In the genomic region with DNA sequence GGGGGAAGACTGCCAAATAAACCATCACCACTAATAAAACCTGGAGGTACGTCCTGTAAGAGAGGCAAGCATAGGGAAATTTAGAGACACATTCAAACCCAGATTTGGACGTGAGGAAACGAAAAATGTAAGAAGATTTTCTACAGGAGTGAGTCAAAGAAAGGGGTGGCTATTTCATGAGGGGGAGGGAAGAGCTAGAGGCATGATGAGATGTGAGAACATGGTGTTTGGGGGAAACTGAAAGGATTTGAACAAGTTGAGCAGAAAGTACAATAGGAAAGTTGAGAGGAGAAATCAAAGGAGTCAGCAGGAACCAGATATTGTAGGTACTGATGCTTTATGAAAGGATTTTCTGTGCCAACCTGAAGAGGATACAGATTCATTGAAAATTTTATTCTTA, we compare ENCODE assay signal across 30 cellular contexts.
"Had no signal": no experiment of that assay in that cellular context is flagged by ENCODE, and none has a peak within 500 bp of the region (broad histone marks: within the 10 kb centered on the region; RNA-seq: fewer than 3 reads in every experiment).

No MANE protein-coding gene starts in this region.

- H3K4me3 Mint-ChIP-seq: activated CD4-positive, alpha-beta T cell treated with anti-CD3 and anti-CD28 coated beads, Interleukin-2, amount 10 ng/mL, durations not matched to agents 7 days and 5 days; activated CD8-positive, alpha-beta T cell treated with anti-CD3 and anti-CD28 coated beads for 36 hours; activated naive CD8-positive, alpha-beta T cell; activated T-cell treated with anti-CD3 and anti-CD28 coated beads, Interleukin-2, amount 50 U/mL, for 4 hours; activated T-helper 17 cell treated with anti-CD3 and anti-CD28 coated beads, Interleukin-2, amount 50 U/mL, for 72 hours; central memory CD8-positive, alpha-beta T cell; dendritic cell treated with granulocyte-macrophage colony-stimulating factor and Interleukin-4, amounts not matched to agents 40 ng/mL and 50 ng/mL, for 4 days; endodermal cell had no signal

- H3K4me1 Mint-ChIP-seq: activated CD4-positive, alpha-beta T cell treated with anti-CD3 and anti-CD28 coated beads, Interleukin-2, amount 10 ng/mL, durations not matched to agents 7 days and 5 days; activated T-helper 17 cell treated with anti-CD3 and anti-CD28 coated beads, Interleukin-2, amount 50 U/mL, for 72 hours; central memory CD8-positive, alpha-beta T cell had no signal

- H3K4me1 ChIP-seq: esophagus muscularis mucosa, foreskin keratinocyte, gastrocnemius medialis, heart left ventricle had no signal

- H3K9me3 Mint-ChIP-seq: endodermal cell had no signal

- H3K4me3 ChIP-seq: coronary artery, dorsolateral prefrontal cortex, esophagus muscularis mucosa, gastrocnemius medialis, heart left ventricle had no signal

- DNase-seq: activated CD4-positive, alpha-beta T cell treated with anti-CD3 and anti-CD28 coated beads for 4 hours; activated CD4-positive, alpha-beta T cell treated with anti-CD3 and anti-CD28 coated beads, Interleukin-2, amount 10 ng/mL, durations not matched to agents 7 days and 5 days; activated CD4-positive, alpha-beta T cell treated with anti-CD3 and anti-CD28 coated beads, Interleukin-2, amount 50 U/mL, for 4 hours; activated CD4-positive, CD25-positive, alpha-beta regulatory T cell; activated CD4-positive, CD25-positive, alpha-beta regulatory T cell treated with anti-CD3 and anti-CD28 coated beads, Interleukin-2, amount 50 U/mL, for 72 hours; activated CD8-positive, alpha-beta memory T cell treated with anti-CD3 and anti-CD28 coated beads for 24 hours; activated CD8-positive, alpha-beta T cell treated with anti-CD3 and anti-CD28 coated beads for 36 hours; activated effector memory CD4-positive, alpha-beta T cell treated with Interleukin-2 at 50 U/mL for 16 hours; activated gamma-delta T cell treated with Interleukin-2 at 50 U/mL for 16 hours; activated naive CD4-positive, alpha-beta T cell treated with anti-CD3 and anti-CD28 coated beads, Interleukin-2, amount 50 U/mL, for 16 hours; activated naive CD4-positive, alpha-beta T cell treated with Interleukin-2 at 50 U/mL for 16 hours; activated T-cell treated with anti-CD3 and anti-CD28 coated beads, Interleukin-2, amount 50 U/mL, for 4 hours; amniotic stem cell; anterior cingulate cortex; brain microvascular endothelial cell; dorsolateral prefrontal cortex; effector memory CD4-positive, alpha-beta T cell; endodermal cell; erythroblast; foreskin keratinocyte; gastrocnemius medialis; glutamatergic neuron; heart left ventricle; T-helper 2 cell had no signal

- H3K9me3 ChIP-seq: esophagus muscularis mucosa, gastrocnemius medialis, heart left ventricle had no signal

- H3K27ac Mint-ChIP-seq: activated CD4-positive, alpha-beta T cell treated with anti-CD3 and anti-CD28 coated beads, Interleukin-2, amount 10 ng/mL, durations not matched to agents 7 days and 5 days; activated CD8-positive, alpha-beta T cell treated with anti-CD3 and anti-CD28 coated beads for 36 hours; activated naive CD8-positive, alpha-beta T cell; activated T-helper 17 cell treated with anti-CD3 and anti-CD28 coated beads, Interleukin-2, amount 50 U/mL, for 72 hours; dendritic cell treated with granulocyte-macrophage colony-stimulating factor and Interleukin-4, amounts not matched to agents 40 ng/mL and 50 ng/mL, for 4 days; endodermal cell had no signal

- ATAC-seq: activated CD8-positive, alpha-beta T cell treated with anti-CD3 and anti-CD28 coated beads for 36 hours; activated T-cell treated with anti-CD3 and anti-CD28 coated beads, Interleukin-2, amount 50 U/mL, for 4 hours; activated T-helper 17 cell treated with anti-CD3 and anti-CD28 coated beads, Interleukin-2, amount 50 U/mL, for 72 hours; foreskin keratinocyte; gastrocnemius medialis; heart left ventricle had no signal

- H3K27me3 Mint-ChIP-seq: activated CD4-positive, alpha-beta T cell treated with anti-CD3 and anti-CD28 coated beads, Interleukin-2, amount 10 ng/mL, durations not matched to agents 7 days and 5 days; activated CD8-positive, alpha-beta T cell treated with anti-CD3 and anti-CD28 coated beads for 36 hours; activated naive CD8-positive, alpha-beta T cell; activated T-helper 17 cell treated with anti-CD3 and anti-CD28 coated beads, Interleukin-2, amount 50 U/mL, for 72 hours; central memory CD8-positive, alpha-beta T cell; dendritic cell treated with granulocyte-macrophage colony-stimulating factor and Interleukin-4, amounts not matched to agents 40 ng/mL and 50 ng/mL, for 4 days had no signal

- H3K36me3 ChIP-seq: brain microvascular endothelial cell, esophagus muscularis mucosa, gastrocnemius medialis, heart left ventricle had no signal

- H3K27ac ChIP-seq: brain microvascular endothelial cell, coronary artery, dorsolateral prefrontal cortex, esophagus muscularis mucosa, foreskin keratinocyte, gastrocnemius medialis, heart left ventricle had no signal

- H3K27me3 ChIP-seq: brain microvascular endothelial cell, dorsolateral prefrontal cortex, esophagus muscularis mucosa, foreskin keratinocyte, gastrocnemius medialis, heart left ventricle had no signal

- H3K36me3 Mint-ChIP-seq: activated naive CD8-positive, alpha-beta T cell had no signal
